Comparison of ENCODE assay signal across 21 cellular contexts in the genomic region with DNA sequence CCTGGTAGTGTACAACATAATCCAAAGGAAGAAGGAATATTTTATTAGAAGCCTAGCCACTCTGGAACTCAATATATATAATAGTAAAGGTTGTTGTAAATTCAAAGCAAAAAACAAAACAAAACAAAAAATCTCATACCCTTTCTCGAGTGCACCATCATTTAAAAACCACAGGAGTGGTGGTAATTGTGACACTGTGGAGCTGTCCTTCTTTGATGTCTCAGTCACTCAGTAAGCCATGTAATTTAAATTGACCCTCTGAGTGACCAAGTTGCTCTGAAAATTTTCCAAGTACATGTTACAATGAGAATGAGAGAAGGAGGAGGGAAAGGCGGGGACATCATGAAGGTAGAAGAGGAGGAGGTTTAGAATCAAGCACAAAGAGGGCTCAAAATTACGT. TPM values are rescaled to one million over a fixed set of nuclear protein-coding genes. Genes with fewer than 3 reads are reported as not detected.
DNase-seq lines count a peak whose midpoint lies in the region; ATAC-seq and TF ChIP-seq lines count a peak whose summit lies in the region.
"Had no signal": no experiment of that assay in that cellular context is flagged by ENCODE, and none has a peak within 500 bp of the region (broad histone marks: within the 10 kb centered on the region; RNA-seq: fewer than 3 reads in every experiment).

No MANE protein-coding gene starts in this region.

- peak overlapping the region; percentile 85 to 86 for H3K27ac Mint-ChIP-seq in stimulated activated naive CD8-positive, alpha-beta T cell treated with anti-CD3 and anti-CD28 coated beads, Interleukin-15, amount 100 ng/mL, for 72 hours
- H3K27ac Mint-ChIP-seq in nephron progenitor cell (peak overlapping the region; percentile 52), type B pancreatic cell (peak overlapping the region; percentile 42)
- no peak overlapping the region for H3K27ac Mint-ChIP-seq in activated T-cell treated with anti-CD3 and anti-CD28 coated beads, Interleukin-2, amount 50 U/mL, for 24 hours
- H3K27ac Mint-ChIP-seq: CD4-positive, CD25-positive, alpha-beta regulatory T cell; GM23338 had no signal

- no peaks in the 10 kb centered on the region for H3K9me3 ChIP-seq in ectodermal cell (ENCODE audit: control insufficient read depth, low read length)
- H3K9me3 ChIP-seq: Peyer's patch had no signal

- no peaks in the 10 kb centered on the region for H3K9me3 Mint-ChIP-seq in stimulated activated naive CD8-positive, alpha-beta T cell treated with anti-CD3 and anti-CD28 coated beads, Interleukin-15, amount 100 ng/mL, for 72 hours
- H3K9me3 Mint-ChIP-seq in nephron progenitor cell, result no peaks in the 10 kb centered on the region
- H3K9me3 Mint-ChIP-seq in type B pancreatic cell, result no peaks in the 10 kb centered on the region
- no peaks in the 10 kb centered on the region for H3K9me3 Mint-ChIP-seq in activated T-cell treated with anti-CD3 and anti-CD28 coated beads, Interleukin-2, amount 50 U/mL, for 24 hours
- H3K9me3 Mint-ChIP-seq: CD4-positive, CD25-positive, alpha-beta regulatory T cell; GM23338 had no signal

- H3K36me3 Mint-ChIP-seq in nephron progenitor cell (ENCODE audit: low read depth), result peaks cover 17% of the 10 kb centered on the region
- H3K36me3 Mint-ChIP-seq in type B pancreatic cell, result peaks cover 23% of the 10 kb centered on the region
- no peaks in the 10 kb centered on the region for H3K36me3 Mint-ChIP-seq in activated T-cell treated with anti-CD3 and anti-CD28 coated beads, Interleukin-2, amount 50 U/mL, for 24 hours (ENCODE audit: low read depth)
- H3K36me3 Mint-ChIP-seq: CD4-positive, CD25-positive, alpha-beta regulatory T cell had no signal

- DNase-seq in stimulated activated naive CD8-positive, alpha-beta T cell treated with anti-CD3 and anti-CD28 coated beads, Interleukin-15, amount 100 ng/mL, for 72 hours, result no peak
- no peak for DNase-seq in stimulated activated naive CD8-positive, alpha-beta T cell treated with anti-CD3 and anti-CD28 coated beads, Interleukin-15, Interleukin-2, amounts not matched to agents 100 U/mL and 50 U/mL, for 24 hours
- DNase-seq in nephron progenitor cell, result no peak
- no peak for DNase-seq in type B pancreatic cell (ENCODE audit: extremely low spot score, unreplicated experiment)
- no peak for DNase-seq in activated T-cell treated with anti-CD3 and anti-CD28 coated beads for 4 hours
- no peak for DNase-seq in activated T-cell treated with anti-CD3 and anti-CD28 coated beads, Interleukin-2, amount 50 U/mL, for 24 hours
- DNase-seq: AML-193; CD4-positive, CD25-positive, alpha-beta regulatory T cell; DND-41; GDM1; KBM-7; NCI-H1048; NCI-H146; NCI-H2107; NCI-H446 treated with DMSO at 0.1 percent for 48 hours; NCI-H82; Peyer's patch; Right ventricle myocardium superior had no signal

- TF ChIP-seq CTCF in nephron progenitor cell (IDR thresholded peaks at IDR 0.05) (no peak), type B pancreatic cell (conservative IDR thresholded peaks at IDR 0.05) (no peak)

- H3K4me3 ChIP-seq in ectodermal cell (ENCODE audit: insufficient read depth, low read depth, low read length), result no peak overlapping the region
- H3K4me3 ChIP-seq: GM23338, Peyer's patch had no signal

- peaks cover 58% of the 10 kb centered on the region for H3K27me3 Mint-ChIP-seq in stimulated activated naive CD8-positive, alpha-beta T cell treated with anti-CD3 and anti-CD28 coated beads, Interleukin-15, amount 100 ng/mL, for 72 hours
- H3K27me3 Mint-ChIP-seq in nephron progenitor cell (ENCODE audit: low read depth, poor library complexity), result no peaks in the 10 kb centered on the region
- H3K27me3 Mint-ChIP-seq in type B pancreatic cell, result peaks cover 4% of the 10 kb centered on the region
- peaks cover 69% of the 10 kb centered on the region for H3K27me3 Mint-ChIP-seq in activated T-cell treated with anti-CD3 and anti-CD28 coated beads, Interleukin-2, amount 50 U/mL, for 24 hours

- WGBS in ectodermal cell, 2 experiments, result 57 to 68% methylated on average over 3 of the region's 3 CpGs

- H3K4me1 ChIP-seq in ectodermal cell (ENCODE audit: control insufficient read depth, insufficient read depth, low read length), result peaks cover 68% of the 10 kb centered on the region
- H3K4me1 ChIP-seq: Peyer's patch had no signal

- H3K36me3 ChIP-seq in ectodermal cell (ENCODE audit: control insufficient read depth, insufficient read depth, low read length), result peaks cover 6% of the 10 kb centered on the region
- H3K36me3 ChIP-seq: Peyer's patch had no signal

- peaks cover 42% of the 10 kb centered on the region for H3K4me1 Mint-ChIP-seq in stimulated activated naive CD8-positive, alpha-beta T cell treated with anti-CD3 and anti-CD28 coated beads, Interleukin-15, amount 100 ng/mL, for 72 hours
- H3K4me1 Mint-ChIP-seq in nephron progenitor cell (peaks cover 87% of the 10 kb centered on the region), type B pancreatic cell (ENCODE audit: unreplicated experiment) (peaks cover 48% of the 10 kb centered on the region)
- peaks cover 47% of the 10 kb centered on the region for H3K4me1 Mint-ChIP-seq in activated T-cell treated with anti-CD3 and anti-CD28 coated beads, Interleukin-2, amount 50 U/mL, for 24 hours (ENCODE audit: low read depth)

- H3K4me3 Mint-ChIP-seq in stimulated activated naive CD8-positive, alpha-beta T cell treated with anti-CD3 and anti-CD28 coated beads, Interleukin-15, amount 100 ng/mL, for 72 hours, result no peak overlapping the region
- H3K4me3 Mint-ChIP-seq in nephron progenitor cell, result no peak overlapping the region
- H3K4me3 Mint-ChIP-seq in type B pancreatic cell, result peak overlapping the region; percentile 8
- H3K4me3 Mint-ChIP-seq in activated T-cell treated with anti-CD3 and anti-CD28 coated beads, Interleukin-2, amount 50 U/mL, for 24 hours, result no peak overlapping the region
- H3K4me3 Mint-ChIP-seq: CD4-positive, CD25-positive, alpha-beta regulatory T cell; GM23338 had no signal

- peak overlapping the region; percentile 66 for H3K27ac ChIP-seq in ectodermal cell (ENCODE audit: insufficient read depth, low read depth, low read length, poor library complexity, severe bottlenecking)
- H3K27ac ChIP-seq: Peyer's patch had no signal

- H3K27me3 ChIP-seq in ectodermal cell (ENCODE audit: control insufficient read depth, insufficient read depth, low read length, poor library complexity, severe bottlenecking), result no peaks in the 10 kb centered on the region
- H3K27me3 ChIP-seq: Peyer's patch had no signal

- no peak for ATAC-seq in stimulated activated naive CD8-positive, alpha-beta T cell treated with anti-CD3 and anti-CD28 coated beads, Interleukin-15, amount 100 ng/mL, for 72 hours
- ATAC-seq in stimulated activated naive CD8-positive, alpha-beta T cell treated with anti-CD3 and anti-CD28 coated beads, Interleukin-15, Interleukin-2, amounts not matched to agents 100 U/mL and 50 U/mL, for 24 hours, result no peak
- ATAC-seq in HG02610 (IDR thresholded peaks at IDR 0.05; ENCODE audit: unreplicated experiment), result no peak

RNA-seq across cellular contexts. Expression of a gene that starts 6.6 kb away (rescaled TPM):
- 61.2 TPM for polyA plus RNA-seq in ectodermal cell (2013, experiment 1 of 4)
- polyA plus RNA-seq in ectodermal cell (2013, experiment 2 of 4), result 94.6 TPM
- polyA plus RNA-seq in ectodermal cell (2013, experiment 3 of 4), result 85.9 TPM
- polyA plus RNA-seq in ectodermal cell (2013, experiment 4 of 4), result 107 TPM
- 47.1 and 48.1 TPM in 2 replicates for total RNA-seq in type B pancreatic cell (ENCODE audit: low replicate concordance)
- total RNA-seq: CD4-positive, CD25-positive, alpha-beta regulatory T cell had no signal
